Comparison of ENCODE assay signal across 9 cellular contexts in genomic region chr15:78075490-78076230, GRCh38. TPM values are rescaled to one million over a fixed set of nuclear protein-coding genes. Genes with fewer than 3 reads are reported as not detected.
DNase-seq lines count a peak whose midpoint lies in the region; ATAC-seq and TF ChIP-seq lines count a peak whose summit lies in the region.
"Had no signal": no experiment of that assay in that cellular context is flagged by ENCODE, and none has a peak within 500 bp of the region (broad histone marks: within the 10 kb centered on the region; RNA-seq: fewer than 3 reads in every experiment).

No MANE protein-coding gene starts in this region.

- no peaks in the 10 kb centered on the region for H3K27me3 ChIP-seq in adipocyte (replicated peaks; ENCODE audit: control insufficient read depth, insufficient read depth, low read length)
- H3K27me3 ChIP-seq in left ventricle myocardium inferior (ENCODE audit: low read depth): no peaks in the 10 kb centered on the region
- no peaks in the 10 kb centered on the region for H3K27me3 ChIP-seq in rectal smooth muscle tissue (ENCODE audit: control insufficient read depth, insufficient read depth, low read length)

- intact Hi-C loops in left ventricle myocardium inferior (cut with micrococcal nuclease): no loop called here

- DNase-seq in DMS53 (lab: John Stamatoyannopoulos, UW): peak; percentile 77
- peak; percentile 50 to 52 for DNase-seq in Kasumi-1 (lab: John Stamatoyannopoulos, UW)
- DNase-seq in adipocyte (ENCODE audit: low read depth): peak; percentile 86
- DNase-seq in left ventricle myocardium inferior: no peak
- DNase-seq in SKM-1 (lab: John Stamatoyannopoulos, UW; ENCODE audit: unreplicated experiment): no peak

- H3K36me3 ChIP-seq in adipocyte (ENCODE audit: control insufficient read depth, insufficient read depth, low read length, severe bottlenecking) (no peaks in the 10 kb centered on the region), left ventricle myocardium inferior (no peaks in the 10 kb centered on the region), rectal smooth muscle tissue (ENCODE audit: control insufficient read depth, insufficient read depth, low read length) (no peaks in the 10 kb centered on the region)

- ATAC-seq in GM19351 (IDR thresholded peaks at IDR 0.05; ENCODE audit: unreplicated experiment) (no peak), GM18517 (IDR thresholded peaks at IDR 0.05; ENCODE audit: unreplicated experiment) (no peak)

- H3K27ac ChIP-seq in left ventricle myocardium inferior (replicated peaks) (peak overlapping the region; percentile 95), rectal smooth muscle tissue (ENCODE audit: low read depth, low read length) (peak overlapping the region; percentile 67)

- no peak for TF ChIP-seq CTCF in left ventricle myocardium inferior (IDR thresholded peaks at IDR 0.05; ENCODE audit: borderline replicate concordance)

- H3K4me3 ChIP-seq in adipocyte (ENCODE audit: low read length) (peak overlapping the region; percentile 96), left ventricle myocardium inferior (peak overlapping the region; percentile 94), rectal smooth muscle tissue (ENCODE audit: low read length) (peak overlapping the region; percentile 38)

- H3K4me1 ChIP-seq in adipocyte (ENCODE audit: control insufficient read depth, insufficient read depth, low read length) (peaks cover 47% of the 10 kb centered on the region), left ventricle myocardium inferior (peaks cover 65% of the 10 kb centered on the region), rectal smooth muscle tissue (ENCODE audit: control insufficient read depth, insufficient read depth, low read length) (peaks cover 12% of the 10 kb centered on the region)

- peak overlapping the region; percentile 94 for H3K9ac ChIP-seq in adipocyte (ENCODE audit: low read length)
- H3K9ac ChIP-seq in rectal smooth muscle tissue (ENCODE audit: low read length): peak overlapping the region; percentile 42

- no peaks in the 10 kb centered on the region for H3K9me3 ChIP-seq in adipocyte (ENCODE audit: control insufficient read depth, low read length)
- no peaks in the 10 kb centered on the region for H3K9me3 ChIP-seq in left ventricle myocardium inferior (replicated peaks)

RNA-seq across cellular contexts. Expression of gene TBC1D2B, which starts 1.9 kb away (rescaled TPM):
- 11.7 TPM for total RNA-seq in left ventricle myocardium inferior

RNA-seq across cellular contexts. Expression of gene SH2D7, which starts 16.7 kb away (rescaled TPM):
- not detected for total RNA-seq in left ventricle myocardium inferior
- total RNA-seq: activated CD8-positive, alpha-beta memory T cell treated with anti-CD3 and anti-CD28 coated beads for 36 hours had no signal

RNA-seq across cellular contexts. Expression of gene CIB2, which starts 55.6 kb away (rescaled TPM):
- 26.1 TPM for total RNA-seq in left ventricle myocardium inferior

Comparison
In these comparisons a context has a peak if more than half of its experiments do, and no peak if none do; other contexts are left out.
1. DNase-seq: peak in DMS53 (single experiment), Kasumi-1 (2 of 2) and adipocyte (single experiment); none in left ventricle myocardium inferior (single experiment) and SKM-1 (single experiment).
2. H3K4me3 ChIP-seq: peak in every context shown above with its lines; median percentile 96 in adipocyte; 94 in left ventricle myocardium inferior; 38 in rectal smooth muscle tissue.